Comparison of ENCODE assay signal across 21 cellular contexts in the genomic region with DNA sequence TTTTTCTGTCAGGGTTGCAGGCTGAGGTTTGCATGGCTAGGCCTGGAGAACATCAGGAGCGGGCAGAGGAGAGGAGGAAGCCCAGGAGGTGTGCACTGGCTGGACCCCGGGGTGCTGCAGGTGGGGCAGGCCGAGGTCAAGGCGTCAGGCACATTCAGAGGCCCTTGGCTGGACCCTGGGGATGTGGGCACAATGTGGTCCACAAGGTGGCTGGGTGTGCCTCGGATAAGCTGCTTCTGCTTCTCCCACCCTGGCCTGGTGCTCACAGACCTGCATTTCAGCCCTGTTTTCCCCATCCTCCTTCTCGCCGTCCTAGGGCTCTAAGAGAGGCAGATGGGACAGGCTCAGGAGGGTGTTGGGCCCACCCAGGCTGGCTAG.
DNase-seq lines count a peak whose midpoint lies in the region; ATAC-seq and TF ChIP-seq lines count a peak whose summit lies in the region.
"Had no signal": no experiment of that assay in that cellular context is flagged by ENCODE, and none has a peak within 500 bp of the region (broad histone marks: within the 10 kb centered on the region; RNA-seq: fewer than 3 reads in every experiment).

No MANE protein-coding gene starts in this region.

- H3K36me3 Mint-ChIP-seq in endodermal cell (ENCODE audit: low read depth) (no peaks in the 10 kb centered on the region), immature natural killer cell (no peaks in the 10 kb centered on the region)
- H3K36me3 Mint-ChIP-seq in activated naive CD8-positive, alpha-beta T cell treated with anti-CD3 and anti-CD28 coated beads for 36 hours = no peaks in the 10 kb centered on the region
- H3K36me3 Mint-ChIP-seq: activated naive CD4-positive, alpha-beta T cell treated with anti-CD3 and anti-CD28 coated beads, Interleukin-2, amount 10 ng/mL, durations not matched to agents 7 days and 5 days; mesothelial cell of epicardium; stimulated activated memory B cell treated with anti-CD40 and anti-IgM and Interleukin-4, amounts not matched to agents 10 μg/mL and 1 μg/mL and 100 μg/mL, for 72 hours had no signal

- H3K36me3 ChIP-seq in endodermal cell (ENCODE audit: control insufficient read depth, insufficient read depth, low read length) = no peaks in the 10 kb centered on the region

- peak overlapping the region; percentile 100; the same call in 1 of the 2 replicates for H3K27ac ChIP-seq in VCaP
- H3K27ac ChIP-seq in endodermal cell (ENCODE audit: low read depth, low read length) = no peak overlapping the region

- no peaks in the 10 kb centered on the region for H3K9me3 ChIP-seq in endodermal cell (ENCODE audit: control insufficient read depth, low read length)

- H3K9ac ChIP-seq in endodermal cell (ENCODE audit: extremely low read depth, low read length, poor library complexity, severe bottlenecking) = no peak overlapping the region

- H3K4me3 ChIP-seq in endodermal cell (ENCODE audit: low read length) = no peak overlapping the region

- no peak overlapping the region for H3K4me3 Mint-ChIP-seq in endodermal cell
- no peak overlapping the region for H3K4me3 Mint-ChIP-seq in activated naive CD8-positive, alpha-beta T cell treated with anti-CD3 and anti-CD28 coated beads for 36 hours
- no peak overlapping the region for H3K4me3 Mint-ChIP-seq in immature natural killer cell
- H3K4me3 Mint-ChIP-seq: activated CD4-positive, alpha-beta T cell treated with anti-CD3 and anti-CD28 coated beads for 36 hours; activated naive CD4-positive, alpha-beta T cell treated with anti-CD3 and anti-CD28 coated beads, Interleukin-2, amount 10 ng/mL, durations not matched to agents 7 days and 5 days; brain; HFFc6; mesothelial cell of epicardium; stimulated activated memory B cell treated with anti-CD40 and anti-IgM and Interleukin-4, amounts not matched to agents 10 μg/mL and 1 μg/mL and 100 μg/mL, for 72 hours had no signal

- DNase-seq in GM03348 (ENCODE audit: low spot score) (peak; percentile 4), endodermal cell (peak; percentile 19), posterior vena cava (ENCODE audit: low spot score) (peak; percentile 71), immature natural killer cell (no peak)
- no peak for DNase-seq in activated naive CD8-positive, alpha-beta T cell treated with anti-CD3 and anti-CD28 coated beads for 36 hours
- DNase-seq: activated CD4-positive, alpha-beta T cell treated with anti-CD3 and anti-CD28 coated beads for 36 hours; activated naive CD4-positive, alpha-beta T cell treated with anti-CD3 and anti-CD28 coated beads, Interleukin-2, amount 10 ng/mL, durations not matched to agents 7 days and 5 days; cerebellar nuclear complex; GOT3; HFFc6; NCI-H146; NCI-H774; occipital lobe; SIG-M5; SW 1271 had no signal

- ATAC-seq in GM19395 (IDR thresholded peaks at IDR 0.05; ENCODE audit: unreplicated experiment) (no peak), HG03025 (IDR thresholded peaks at IDR 0.05; ENCODE audit: low FRiP score, unreplicated experiment) (no peak)
- ATAC-seq: activated CD4-positive, alpha-beta T cell treated with anti-CD3 and anti-CD28 coated beads for 36 hours; stimulated activated memory B cell treated with anti-CD40 and anti-IgM and Interleukin-4, amounts not matched to agents 10 μg/mL and 1 μg/mL and 100 μg/mL, for 72 hours had no signal

- H3K27ac Mint-ChIP-seq in endodermal cell (no peak overlapping the region), immature natural killer cell (no peak overlapping the region)
- no peak overlapping the region for H3K27ac Mint-ChIP-seq in activated naive CD8-positive, alpha-beta T cell treated with anti-CD3 and anti-CD28 coated beads for 36 hours
- H3K27ac Mint-ChIP-seq: activated CD4-positive, alpha-beta T cell treated with anti-CD3 and anti-CD28 coated beads for 36 hours; HFFc6; mesothelial cell of epicardium; stimulated activated memory B cell treated with anti-CD40 and anti-IgM and Interleukin-4, amounts not matched to agents 10 μg/mL and 1 μg/mL and 100 μg/mL, for 72 hours had no signal

- H3K4me1 Mint-ChIP-seq in endodermal cell (peaks cover 2% of the 10 kb centered on the region), immature natural killer cell (no peaks in the 10 kb centered on the region)
- no peaks in the 10 kb centered on the region for H3K4me1 Mint-ChIP-seq in activated naive CD8-positive, alpha-beta T cell treated with anti-CD3 and anti-CD28 coated beads for 36 hours
- H3K4me1 Mint-ChIP-seq: activated CD4-positive, alpha-beta T cell treated with anti-CD3 and anti-CD28 coated beads for 36 hours; activated naive CD4-positive, alpha-beta T cell treated with anti-CD3 and anti-CD28 coated beads, Interleukin-2, amount 10 ng/mL, durations not matched to agents 7 days and 5 days; brain; mesothelial cell of epicardium; stimulated activated memory B cell treated with anti-CD40 and anti-IgM and Interleukin-4, amounts not matched to agents 10 μg/mL and 1 μg/mL and 100 μg/mL, for 72 hours had no signal

- TF ChIP-seq CTCF in VCaP (conservative IDR thresholded peaks at IDR 0.05) (no peak), endodermal cell (conservative IDR thresholded peaks at IDR 0.05) (no peak)

- H3K4me1 ChIP-seq in endodermal cell (ENCODE audit: control insufficient read depth, insufficient read depth, low read length) = no peaks in the 10 kb centered on the region

- intact Hi-C loops in posterior vena cava (cut with DNase I) = no loop called here

- H3K27me3 Mint-ChIP-seq in endodermal cell (ENCODE audit: insufficient read depth) = no peaks in the 10 kb centered on the region
- H3K27me3 Mint-ChIP-seq in activated naive CD8-positive, alpha-beta T cell treated with anti-CD3 and anti-CD28 coated beads for 36 hours = peaks cover 13% of the 10 kb centered on the region
- H3K27me3 Mint-ChIP-seq in immature natural killer cell (ENCODE audit: low read depth in 3 of 3) = peaks cover 2 to 5% (median 2%) of the 10 kb centered on the region in 3 donors
- H3K27me3 Mint-ChIP-seq: activated naive CD4-positive, alpha-beta T cell treated with anti-CD3 and anti-CD28 coated beads, Interleukin-2, amount 10 ng/mL, durations not matched to agents 7 days and 5 days; brain had no signal

- H3K9me3 Mint-ChIP-seq in endodermal cell = no peaks in the 10 kb centered on the region
- no peaks in the 10 kb centered on the region for H3K9me3 Mint-ChIP-seq in activated naive CD8-positive, alpha-beta T cell treated with anti-CD3 and anti-CD28 coated beads for 36 hours
- no peaks in the 10 kb centered on the region for H3K9me3 Mint-ChIP-seq in immature natural killer cell
- H3K9me3 Mint-ChIP-seq: activated naive CD4-positive, alpha-beta T cell treated with anti-CD3 and anti-CD28 coated beads, Interleukin-2, amount 10 ng/mL, durations not matched to agents 7 days and 5 days; brain; HFFc6; mesothelial cell of epicardium; stimulated activated memory B cell treated with anti-CD40 and anti-IgM and Interleukin-4, amounts not matched to agents 10 μg/mL and 1 μg/mL and 100 μg/mL, for 72 hours had no signal

- H3K27me3 ChIP-seq in endodermal cell (ENCODE audit: control insufficient read depth, insufficient read depth, low read length, poor library complexity, severe bottlenecking) = no peaks in the 10 kb centered on the region

- WGBS in endodermal cell (ENCODE audit: insufficient coverage in 1 of 2, insufficient read length in 1 of 2), 2 experiments = 91% methylated on average over 7 of the region's 7 CpGs; no CpG with 5 or more reads in 1 of the 2 experiments

Comparison
In these comparisons a context has a peak if more than half of its experiments do, and no peak if none do; other contexts are left out.
1. DNase-seq: peak in GM03348 (single experiment), endodermal cell (single experiment) and posterior vena cava (single experiment); none in activated naive CD8-positive, alpha-beta T cell treated with anti-CD3 and anti-CD28 coated beads for 36 hours (single experiment) and immature natural killer cell (0 of 3).